Comparison of ENCODE assay signal across 23 cellular contexts in genomic region chr12:89256060-89256459, GRCh38.
"Had no signal": no experiment of that assay in that cellular context is flagged by ENCODE, and none has a peak within 500 bp of the region (broad histone marks: within the 10 kb centered on the region; RNA-seq: fewer than 3 reads in every experiment).

No MANE protein-coding gene starts in this region.

- ATAC-seq: effector memory CD8-positive, alpha-beta T cell; foreskin keratinocyte; gastroesophageal sphincter; heart right ventricle; left cardiac atrium; left lung; left ventricle myocardium superior; lower lobe of right lung; mucosa of descending colon had no signal

- DNase-seq: colonic mucosa; cortex of kidney; effector CD8-positive, alpha-beta T cell; effector memory CD8-positive, alpha-beta T cell; endodermal cell; foreskin keratinocyte; glutamatergic neuron; head of caudate nucleus; heart right ventricle; hippocampal formation; left cardiac atrium; left lung; left ventricle myocardium superior; lower lobe of right lung; mesenchymal stem cell; mucosa of descending colon; naive B cell had no signal

- FAIRE-seq: endometrium, frontal cortex, islet of Langerhans, keratinocyte had no signal

- H3K36me3 ChIP-seq: colonic mucosa, esophagus muscularis mucosa, gastroesophageal sphincter, heart right ventricle, left lung, lower lobe of right lung had no signal

- H3K27me3 ChIP-seq: colonic mucosa, esophagus muscularis mucosa, foreskin keratinocyte, gastroesophageal sphincter, heart right ventricle, left lung had no signal

- H3K4me3 ChIP-seq: colonic mucosa, esophagus muscularis mucosa, gastroesophageal sphincter, heart right ventricle, left lung, lower lobe of right lung, mucosa of descending colon had no signal

- H3K9me3 ChIP-seq: colonic mucosa, esophagus muscularis mucosa, mucosa of descending colon had no signal

- H3K4me1 ChIP-seq: colonic mucosa had no signal

- H3K27ac ChIP-seq: colonic mucosa, esophagus muscularis mucosa, foreskin keratinocyte, gastroesophageal sphincter, heart right ventricle, left lung, lower lobe of right lung had no signal
